Comparison of ENCODE assay signal across 8 cellular contexts in genomic region chr16:78444-79145, GRCh38. TPM values are rescaled to one million over a fixed set of nuclear protein-coding genes. Genes with fewer than 3 reads are reported as not detected.
DNase-seq lines count a peak whose midpoint lies in the region; ATAC-seq and TF ChIP-seq lines count a peak whose summit lies in the region.

No MANE protein-coding gene starts in this region.

- peaks cover 18% of the 10 kb centered on the region for H3K4me1 Mint-ChIP-seq in activated naive CD8-positive, alpha-beta T cell treated with anti-CD3 and anti-CD28 coated beads, Interleukin-2, amount 10 ng/mL, durations not matched to agents 7 days and 5 days

- DNase-seq in AG04449 (ENCODE audit: low read depth, low spot score) (no peak), right atrium auricular region (ENCODE audit: low spot score) (no peak), skeletal muscle cell (ENCODE audit: low read depth) (no peak), cerebellar nuclear complex (lab: John Stamatoyannopoulos, UW) (no peak), HK-2 (ENCODE audit: unreplicated experiment) (no peak)
- DNase-seq in activated naive CD8-positive, alpha-beta T cell treated with anti-CD3 and anti-CD28 coated beads, Interleukin-2, amount 10 ng/mL, durations not matched to agents 7 days and 5 days, result no peak

- CTCF ChIA-PET in AG04449 (lab: Yijun Ruan, JAX), result interaction anchor here (0.6 to 25.1 kb wide), 4 partner anchors 10 to 28 kb away, joined by 3 to 728 read pairs (median 28); no protein-coding TSS in a partner anchor

- H3K4me3 ChIP-seq in AG04449 (ENCODE audit: low read depth, low read length) (peak overlapping the region; percentile 74), right atrium auricular region (peak overlapping the region; percentile 80 to 84), skeletal muscle cell (ENCODE audit: low read depth, low read length) (peak overlapping the region; percentile 80)

- H3K4me3 Mint-ChIP-seq in activated naive CD8-positive, alpha-beta T cell treated with anti-CD3 and anti-CD28 coated beads, Interleukin-2, amount 10 ng/mL, durations not matched to agents 7 days and 5 days, result peak overlapping the region; percentile 89

- ATAC-seq in GM18498 (IDR thresholded peaks at IDR 0.05; ENCODE audit: unreplicated experiment) (peak; percentile 29), HG03469 (IDR thresholded peaks at IDR 0.05; ENCODE audit: unreplicated experiment) (peak; percentile 10)
- no peak for ATAC-seq in activated naive CD8-positive, alpha-beta T cell treated with anti-CD3 and anti-CD28 coated beads, Interleukin-2, amount 10 ng/mL, durations not matched to agents 7 days and 5 days (ENCODE audit: low read depth)

- no peaks in the 10 kb centered on the region for H3K9me3 Mint-ChIP-seq in activated naive CD8-positive, alpha-beta T cell treated with anti-CD3 and anti-CD28 coated beads, Interleukin-2, amount 10 ng/mL, durations not matched to agents 7 days and 5 days

- H3K4me1 ChIP-seq in right atrium auricular region, result peaks cover 0 to 71% of the 10 kb centered on the region in 2 donors

- H3K27ac ChIP-seq in right atrium auricular region, result peak overlapping the region; percentile 90 to 96

- H3K27me3 ChIP-seq in right atrium auricular region, result no peaks in the 10 kb centered on the region

- H3K9me3 ChIP-seq in right atrium auricular region, result no peaks in the 10 kb centered on the region

- POLR2A ChIA-PET in AG04449 (lab: Yijun Ruan, JAX), result no interaction called here
- POLR2A ChIA-PET in activated naive CD8-positive, alpha-beta T cell treated with anti-CD3 and anti-CD28 coated beads, Interleukin-2, amount 10 ng/mL, durations not matched to agents 7 days and 5 days (lab: Charles Lee), result interaction anchor here (0.7 to 1.6 kb wide), 3 partner anchors 13 to 490 kb away, joined by 3 to 10 read pairs (median 3); partner anchors contain the start of genes POLR3K and SNRNP25

- peaks cover 18% of the 10 kb centered on the region for H3K27me3 Mint-ChIP-seq in activated naive CD8-positive, alpha-beta T cell treated with anti-CD3 and anti-CD28 coated beads, Interleukin-2, amount 10 ng/mL, durations not matched to agents 7 days and 5 days

- no peak for TF ChIP-seq CTCF in AG04449 (IDR thresholded peaks at IDR 0.05; ENCODE audit: insufficient read depth, low read length, missing control alignments)
- no peak for TF ChIP-seq CTCF in right atrium auricular region (IDR thresholded peaks at IDR 0.05)

- H3K36me3 Mint-ChIP-seq in activated naive CD8-positive, alpha-beta T cell treated with anti-CD3 and anti-CD28 coated beads, Interleukin-2, amount 10 ng/mL, durations not matched to agents 7 days and 5 days, result peaks cover 5% of the 10 kb centered on the region

- H3K27ac Mint-ChIP-seq in activated naive CD8-positive, alpha-beta T cell treated with anti-CD3 and anti-CD28 coated beads, Interleukin-2, amount 10 ng/mL, durations not matched to agents 7 days and 5 days, result peak overlapping the region; percentile 84

- H3K36me3 ChIP-seq in right atrium auricular region, result peaks cover 10% of the 10 kb centered on the region

RNA-seq across cellular contexts. Expression of gene MPG, which starts 0.6 kb away (rescaled TPM):
- total RNA-seq in activated naive CD8-positive, alpha-beta T cell treated with anti-CD3 and anti-CD28 coated beads, Interleukin-2, amount 10 ng/mL, durations not matched to agents 7 days and 5 days, result 10 to 100 TPM; 45.8 to 48.1 TPM
- 10 to 100 TPM; 47.7 to 84.0 TPM for total RNA-seq in right atrium auricular region

RNA-seq across cellular contexts. Expression of gene RHBDF1, which starts 6.2 kb away (rescaled TPM):
- total RNA-seq in activated naive CD8-positive, alpha-beta T cell treated with anti-CD3 and anti-CD28 coated beads, Interleukin-2, amount 10 ng/mL, durations not matched to agents 7 days and 5 days, result under 1 TPM in 1 of 2 experiments, not detected in 1; 0.33 TPM
- total RNA-seq in right atrium auricular region, result 10 to 100 TPM; 12.0 to 25.4 TPM

RNA-seq across cellular contexts. Expression of gene SNRNP25, which starts 25.0 kb away (rescaled TPM):
- total RNA-seq in activated naive CD8-positive, alpha-beta T cell treated with anti-CD3 and anti-CD28 coated beads, Interleukin-2, amount 10 ng/mL, durations not matched to agents 7 days and 5 days, result 10 to 100 TPM; 52.8 to 59.1 TPM
- total RNA-seq in right atrium auricular region, result 10 to 100 TPM; 47.1 to 78.3 TPM

RNA-seq across cellular contexts. Expression of gene POLR3K, which starts 25.2 kb away (rescaled TPM):
- 10 to 100 TPM; 29.2 to 30.1 TPM for total RNA-seq in activated naive CD8-positive, alpha-beta T cell treated with anti-CD3 and anti-CD28 coated beads, Interleukin-2, amount 10 ng/mL, durations not matched to agents 7 days and 5 days
- 1 to 10 TPM; 4.0 TPM for total RNA-seq in right atrium auricular region

RNA-seq across cellular contexts. Expression of gene NPRL3, which starts 59.9 kb away (rescaled TPM):
- total RNA-seq in activated naive CD8-positive, alpha-beta T cell treated with anti-CD3 and anti-CD28 coated beads, Interleukin-2, amount 10 ng/mL, durations not matched to agents 7 days and 5 days, result 10 to 100 TPM; 27.4 to 31.6 TPM
- 10 to 100 TPM; 10.8 to 22.2 TPM for total RNA-seq in right atrium auricular region

Comparison
In these comparisons a context has a peak if more than half of its experiments do, and no peak if none do; other contexts are left out.
1. RNA of gene RHBDF1, which starts 6.2 kb away (total RNA-seq): 12.0 to 25.4 TPM in right atrium auricular region; 0.33 TPM in activated naive CD8-positive, alpha-beta T cell treated with anti-CD3 and anti-CD28 coated beads, Interleukin-2, amount 10 ng/mL, durations not matched to agents 7 days and 5 days; every median in the first group is over 4 times any median in the second.
2. Peak in every context shown above with its lines, with median percentiles within 50 percentile points of each other: H3K4me3 ChIP-seq.